ENCODE assay signal across 8 cellular contexts in genomic region chr1:6614019-6614952, GRCh38. TPM values are rescaled to one million over a fixed set of nuclear protein-coding genes. Genes with fewer than 3 reads are reported as not detected.
DNase-seq lines count a peak whose midpoint lies in the region.

No MANE protein-coding gene starts in this region.

- H3K36me3 ChIP-seq in HUES64 (ENCODE audit: insufficient read depth, low read length) (peaks cover 27% of the 10 kb centered on the region), mucosa of rectum (ENCODE audit: control insufficient read depth in 2 of 2, insufficient read depth in 2 of 2, low read length in 2 of 2) (peaks cover 2 to 4% of the 10 kb centered on the region in 2 donors), thymus (ENCODE audit: control insufficient read depth, insufficient read depth) (peaks cover 12% of the 10 kb centered on the region)

- no peaks in the 10 kb centered on the region; the same call in none of the 2 replicates for H3K4me1 ChIP-seq in HUES64 (ENCODE audit: insufficient read depth, low read length)
- H3K4me1 ChIP-seq in mucosa of rectum (ENCODE audit: control insufficient read depth in 2 of 2, insufficient read depth in 2 of 2, low read length in 2 of 2) = peaks cover 0 to 11% of the 10 kb centered on the region in 2 donors
- peaks cover 4% of the 10 kb centered on the region for H3K4me1 ChIP-seq in thymus (ENCODE audit: control insufficient read depth, insufficient read depth, low read length)

- H3K9me3 ChIP-seq in HUES64 (ENCODE audit: insufficient read depth, low read depth, low read length) (no peaks in the 10 kb centered on the region), mucosa of rectum (ENCODE audit: control insufficient read depth in 2 of 2, low read length in 2 of 2) (no peaks in the 10 kb centered on the region), thymus (ENCODE audit: control insufficient read depth) (no peaks in the 10 kb centered on the region)

- H3K9ac ChIP-seq in HUES64 (ENCODE audit: low read depth, low read length) (peak overlapping the region; percentile 78), mucosa of rectum (ENCODE audit: low read depth in 1 of 2, low read length in 2 of 2) (peak overlapping the region; percentile 32 to 72)

- DNase-seq in CD1c-positive myeloid dendritic cell (ENCODE audit: extremely low spot score) (peak; percentile 44), epidermal melanocyte (ENCODE audit: insufficient read length, low spot score) (peak; percentile 66), NCI-H226 (no peak), NCI-H524 (lab: John Stamatoyannopoulos, UW) (no peak)
- peak; percentile 71 for DNase-seq in activated CD8-positive, alpha-beta memory T cell treated with anti-CD3 and anti-CD28 coated beads, Interleukin-2, amount 50 U/mL, for 4 hours

- peak overlapping the region; percentile 91 for H3K27ac ChIP-seq in HUES64 (ENCODE audit: low read depth, low read length)
- peak overlapping the region; percentile 78 to 84 for H3K27ac ChIP-seq in mucosa of rectum (ENCODE audit: low read depth in 2 of 2, low read length in 2 of 2)
- peak overlapping the region; percentile 91 for H3K27ac ChIP-seq in thymus (ENCODE audit: low read depth)

- H3K4me3 ChIP-seq in HUES64 (ENCODE audit: low read length) (peak overlapping the region; percentile 84), mucosa of rectum (ENCODE audit: low read length in 2 of 2) (peak overlapping the region; percentile 68 to 72), thymus (ENCODE audit: low read length) (peak overlapping the region; percentile 93)

- peaks cover 10% of the 10 kb centered on the region for H3K27me3 ChIP-seq in HUES64 (ENCODE audit: insufficient read depth, low read length)
- no peaks in the 10 kb centered on the region for H3K27me3 ChIP-seq in mucosa of rectum (ENCODE audit: control insufficient read depth in 2 of 2, insufficient read depth in 2 of 2, low read length in 2 of 2)
- H3K27me3 ChIP-seq in thymus (ENCODE audit: control insufficient read depth, insufficient read depth) = no peaks in the 10 kb centered on the region

- WGBS in HUES64 = under 1% methylated on average over 79 of the region's 121 CpGs
- WGBS in thymus = 1% methylated on average over 121 of the region's 121 CpGs

RNA-seq across cellular contexts. Expression of gene PHF13, which starts 0.8 kb away (rescaled TPM):
- 22.4 TPM for polyA plus RNA-seq in HUES64 (2013, experiment 1 of 2)
- polyA plus RNA-seq in HUES64 (2013, experiment 2 of 2) = 25.9 TPM
- 11.4 TPM for polyA plus RNA-seq in thymus

RNA-seq across cellular contexts. Expression of gene THAP3, which starts 10.4 kb away (rescaled TPM):
- 12.7 TPM for polyA plus RNA-seq in HUES64 (2013, experiment 1 of 2)
- 13.1 TPM for polyA plus RNA-seq in HUES64 (2013, experiment 2 of 2)
- 22.2 TPM for polyA plus RNA-seq in thymus

RNA-seq across cellular contexts. Expression of gene KLHL21, which starts 11.6 kb away (rescaled TPM):
- 12.7 TPM for polyA plus RNA-seq in HUES64 (2013, experiment 1 of 2)
- polyA plus RNA-seq in HUES64 (2013, experiment 2 of 2) = 10.0 TPM
- polyA plus RNA-seq in thymus = 13.6 TPM

RNA-seq across cellular contexts. Expression of gene ZBTB48, which starts 34.5 kb away (rescaled TPM):
- 16.3 TPM for polyA plus RNA-seq in HUES64 (2013, experiment 1 of 2)
- 12.2 TPM for polyA plus RNA-seq in HUES64 (2013, experiment 2 of 2)
- 124 TPM for polyA plus RNA-seq in thymus

RNA-seq across cellular contexts. Expression of gene TAS1R1, which starts 59.2 kb away (rescaled TPM):
- polyA plus RNA-seq in HUES64 (2013, experiment 1 of 2) = not detected
- not detected for polyA plus RNA-seq in HUES64 (2013, experiment 2 of 2)
- not detected for polyA plus RNA-seq in thymus

Comparison
In these comparisons a context has a peak if more than half of its experiments do, and no peak if none do; other contexts are left out.
1. DNase-seq: peak in CD1c-positive myeloid dendritic cell (single experiment), activated CD8-positive, alpha-beta memory T cell treated with anti-CD3 and anti-CD28 coated beads, Interleukin-2, amount 50 U/mL, for 4 hours (single experiment) and epidermal melanocyte (single experiment); none in NCI-H226 (single experiment) and NCI-H524 (0 of 2).
2. Peak in every context shown above with its lines, with median percentiles within 50 percentile points of each other: H3K27ac ChIP-seq and H3K4me3 ChIP-seq.